11 cellular contexts compared by ENCODE assay signal in genomic region chr10:6838118-6838517, GRCh38.
DNase-seq lines count a peak whose midpoint lies in the region; ATAC-seq and TF ChIP-seq lines count a peak whose summit lies in the region.
"Had no signal": no experiment of that assay in that cellular context is flagged by ENCODE, and none has a peak within 500 bp of the region (broad histone marks: within the 10 kb centered on the region; RNA-seq: fewer than 3 reads in every experiment).

No MANE protein-coding gene starts in this region.

- H3K4me1 Mint-ChIP-seq in activated naive CD4-positive, alpha-beta T cell treated with anti-CD3 and anti-CD28 coated beads for 36 hours (ENCODE audit: low read depth): peaks cover 4% of the 10 kb centered on the region
- H3K4me1 Mint-ChIP-seq in endothelial cell (ENCODE audit: unreplicated experiment): no peaks in the 10 kb centered on the region
- H3K4me1 Mint-ChIP-seq: T-cell had no signal

- H3K9me3 Mint-ChIP-seq in activated naive CD4-positive, alpha-beta T cell treated with anti-CD3 and anti-CD28 coated beads for 36 hours: no peaks in the 10 kb centered on the region
- H3K9me3 Mint-ChIP-seq in endothelial cell (ENCODE audit: unreplicated experiment): no peaks in the 10 kb centered on the region
- H3K9me3 Mint-ChIP-seq: T-cell had no signal

- H3K4me3 Mint-ChIP-seq in activated naive CD4-positive, alpha-beta T cell treated with anti-CD3 and anti-CD28 coated beads for 36 hours: no peak overlapping the region
- H3K4me3 Mint-ChIP-seq in endothelial cell (ENCODE audit: unreplicated experiment): no peak overlapping the region
- H3K4me3 Mint-ChIP-seq: T-cell had no signal

- peak; percentile 67 for ATAC-seq in upper lobe of right lung
- ATAC-seq in GM21619 (IDR thresholded peaks at IDR 0.05; ENCODE audit: unreplicated experiment): no peak
- no peak for ATAC-seq in GM19467 (IDR thresholded peaks at IDR 0.05; ENCODE audit: unreplicated experiment)
- ATAC-seq in HG03159 (IDR thresholded peaks at IDR 0.05; ENCODE audit: unreplicated experiment): no peak

- H3K27me3 Mint-ChIP-seq in activated naive CD4-positive, alpha-beta T cell treated with anti-CD3 and anti-CD28 coated beads for 36 hours (ENCODE audit: low read depth): peaks cover 4% of the 10 kb centered on the region
- no peaks in the 10 kb centered on the region for H3K27me3 Mint-ChIP-seq in endothelial cell (ENCODE audit: unreplicated experiment)

- no peaks in the 10 kb centered on the region for H3K9me3 ChIP-seq in upper lobe of right lung
- H3K9me3 ChIP-seq: gastrocnemius medialis, neutrophil had no signal

- no peaks in the 10 kb centered on the region for H3K36me3 Mint-ChIP-seq in activated naive CD4-positive, alpha-beta T cell treated with anti-CD3 and anti-CD28 coated beads for 36 hours (ENCODE audit: low read depth)
- peaks cover 5% of the 10 kb centered on the region for H3K36me3 Mint-ChIP-seq in endothelial cell (ENCODE audit: low read depth, unreplicated experiment)
- H3K36me3 Mint-ChIP-seq: T-cell had no signal

- CTCF ChIA-PET in activated naive CD4-positive, alpha-beta T cell treated with anti-CD3 and anti-CD28 coated beads for 36 hours (lab: Charles Lee): interaction anchor here (0.6 to 0.9 kb wide), 5 partner anchors 16 to 598 kb away, joined by 3 to 6 read pairs (median 4); no protein-coding TSS in a partner anchor

- no peaks in the 10 kb centered on the region for H3K4me1 ChIP-seq in upper lobe of right lung
- H3K4me1 ChIP-seq: gastrocnemius medialis had no signal

- peak; percentile 18 for DNase-seq in activated naive CD4-positive, alpha-beta T cell treated with anti-CD3 and anti-CD28 coated beads for 36 hours
- no peak for DNase-seq in activated naive CD4-positive, alpha-beta T cell treated with Interleukin-2 at 50 U/mL for 16 hours
- DNase-seq in NCI-H748 (lab: John Stamatoyannopoulos, UW; ENCODE audit: unreplicated experiment): peak; percentile 46
- DNase-seq in endothelial cell (ENCODE audit: low spot score): peak; percentile 6
- DNase-seq in upper lobe of right lung: no peak
- DNase-seq: T-cell had no signal

- intact Hi-C loops in activated naive CD4-positive, alpha-beta T cell treated with anti-CD3 and anti-CD28 coated beads for 36 hours (cut with micrococcal nuclease): loop anchor here (2.0 kb wide), 1 partner anchor 579 kb away; no protein-coding TSS in a partner anchor
- intact Hi-C loops in upper lobe of right lung (cut with DNase I): no loop called here

- H3K36me3 ChIP-seq in upper lobe of right lung: no peaks in the 10 kb centered on the region
- H3K36me3 ChIP-seq: gastrocnemius medialis, neutrophil had no signal

- H3K27ac ChIP-seq in upper lobe of right lung: no peak overlapping the region
- H3K27ac ChIP-seq: gastrocnemius medialis, neutrophil had no signal

- no peak overlapping the region for H3K4me3 ChIP-seq in upper lobe of right lung
- H3K4me3 ChIP-seq: gastrocnemius medialis had no signal

- TF ChIP-seq CTCF in endothelial cell (IDR thresholded peaks at IDR 0.05; ENCODE audit: unreplicated experiment) (peak; percentile 19), upper lobe of right lung (IDR thresholded peaks at IDR 0.05) (peak; percentile 33)

- no peak overlapping the region for H3K27ac Mint-ChIP-seq in activated naive CD4-positive, alpha-beta T cell treated with anti-CD3 and anti-CD28 coated beads for 36 hours
- no peak overlapping the region for H3K27ac Mint-ChIP-seq in endothelial cell (ENCODE audit: unreplicated experiment)
- H3K27ac Mint-ChIP-seq: T-cell had no signal

- no peaks in the 10 kb centered on the region for H3K27me3 ChIP-seq in upper lobe of right lung
- H3K27me3 ChIP-seq: gastrocnemius medialis, neutrophil had no signal

Comparison
In these comparisons a context has a peak if more than half of its experiments do, and no peak if none do; other contexts are left out.
1. DNase-seq: peak in activated naive CD4-positive, alpha-beta T cell treated with anti-CD3 and anti-CD28 coated beads for 36 hours (single experiment), NCI-H748 (single experiment) and endothelial cell (single experiment); none in activated naive CD4-positive, alpha-beta T cell treated with Interleukin-2 at 50 U/mL for 16 hours (single experiment) and upper lobe of right lung (single experiment).